Comparison of ENCODE assay signal across 8 cellular contexts in the genomic region with DNA sequence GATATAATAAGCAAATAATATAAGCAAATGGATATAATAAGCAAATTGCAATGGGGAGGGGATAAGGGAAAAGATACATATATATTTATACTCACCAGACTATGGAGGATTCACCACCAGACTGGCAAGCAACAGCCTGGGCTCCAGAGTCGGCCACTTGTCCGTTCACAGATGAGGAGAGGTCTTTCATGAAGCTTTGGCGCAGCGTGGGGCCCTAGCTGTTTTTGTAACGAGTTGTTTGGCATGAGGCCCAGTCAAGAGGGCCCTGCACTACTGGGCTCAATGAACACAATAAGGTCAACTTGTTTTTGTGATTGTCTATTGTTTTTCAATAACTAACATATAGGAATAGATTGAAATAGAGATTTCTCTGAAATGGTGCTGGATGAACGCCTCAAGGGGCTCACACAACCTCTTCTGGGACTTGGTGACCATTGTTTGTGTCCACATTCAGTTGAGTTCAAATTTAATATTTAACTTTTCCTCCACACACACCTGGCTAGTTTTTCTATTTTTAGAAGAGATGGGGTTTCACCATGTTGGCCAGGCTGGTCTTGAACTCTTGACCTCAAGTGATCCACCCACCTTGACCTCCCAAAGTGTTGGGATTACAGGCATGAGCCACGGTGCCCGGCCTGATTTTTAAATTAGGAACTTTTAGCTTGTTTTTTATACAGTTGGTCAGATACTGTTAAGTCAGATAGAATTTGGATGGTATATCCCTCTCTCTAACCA. TPM values are rescaled to one million over a fixed set of nuclear protein-coding genes. Genes with fewer than 3 reads are reported as not detected.
DNase-seq lines count a peak whose midpoint lies in the region; ATAC-seq, FAIRE-seq and TF ChIP-seq lines count a peak whose summit lies in the region.
"Not testable (repeated sequence)": the region's sequence is repeated elsewhere in the genome, so short reads cannot be mapped to it uniquely, and the experiment has no call there.

No MANE protein-coding gene starts in this region.

- H3K9me1 ChIP-seq in K562 (ENCODE audit: control insufficient read depth, insufficient read depth, low read length) = not testable (repeated sequence)

- H2AFZ ChIP-seq in K562 (ENCODE audit: low read depth, low read length) = not testable (repeated sequence)

- H3K27ac ChIP-seq in K562 (ENCODE audit: extremely low read depth, low read depth, low read length) = not testable (repeated sequence)
- H3K27ac ChIP-seq in cardiac muscle cell (peak overlapping the region; percentile 28), liver (ENCODE audit: low read depth in 1 of 2, low read length in 2 of 2) (peak overlapping the region; percentile 8 to 10)

- WGBS in K562 (ENCODE audit: insufficient coverage, low coverage, missing lambda C conversion rate) = 81% methylated on average over 8 of the region's 8 CpGs
- 38% methylated on average over 8 of the region's 8 CpGs for WGBS in liver

- not testable (repeated sequence) for H3K9me3 ChIP-seq in K562 (replicated peaks; ENCODE audit: control insufficient read depth, insufficient read depth, low read depth, low read length); cardiac muscle cell (ENCODE audit: low read depth); liver (ENCODE audit: control insufficient read depth in 4 of 4, low read length in 3 of 4)

- H3K36me3 ChIP-seq in K562 (ENCODE audit: control insufficient read depth, insufficient read depth, low read length) = peaks cover 15% of the 10 kb centered on the region; the same call in 1 of the 3 replicates
- not testable (repeated sequence) for H3K36me3 ChIP-seq in cardiac muscle cell; liver (ENCODE audit: control insufficient read depth in 4 of 4, insufficient read depth in 3 of 4, low read depth in 1 of 4, low read length in 3 of 4)

- not testable (repeated sequence) for H3K27me3 ChIP-seq in K562 (ENCODE audit: control insufficient read depth in 2 of 2, insufficient read depth in 2 of 2, low read length in 2 of 2); cardiac muscle cell; liver (ENCODE audit: control insufficient read depth in 4 of 4, insufficient read depth in 4 of 4, low read length in 3 of 4)

- CTCF ChIA-PET in K562 (lab: Yijun Ruan, JAX; ENCODE audit: low intra/inter-chr PET ratio) = not testable (repeated sequence)

- in situ Hi-C loops in K562 (cut with MboI) = not testable (repeated sequence)

- TF ChIP-seq CTCF in K562 (IDR thresholded peaks at IDR 0.05 in 2 of 3, conservative IDR thresholded peaks at IDR 0.05 in 1 of 3; ENCODE audit: insufficient read depth in 2 of 3, low read depth in 1 of 3, low read length in 3 of 3); cardiac muscle cell (IDR thresholded peaks at IDR 0.05; ENCODE audit: low read depth, low read length); liver (IDR thresholded peaks at IDR 0.05; ENCODE audit: low read depth, low read length, missing input control): not testable (repeated sequence)

- TF ChIP-seq EP300 in K562 (IDR thresholded peaks at IDR 0.05; ENCODE audit: low read length) = not testable (repeated sequence)

- intact Hi-C loops in K562 (cut with micrococcal nuclease) = not testable (repeated sequence)

- H3K4me3 ChIP-seq in K562; cardiac muscle cell; liver (ENCODE audit: low read depth in 1 of 3, low read length in 3 of 3): not testable (repeated sequence)

- DNase-seq in COLO668 (lab: John Stamatoyannopoulos, UW; ENCODE audit: unreplicated experiment) = peak; percentile 55
- DNase-seq in NCI-H1092 treated with DMSO at 0.1 percent for 48 hours (lab: John Stamatoyannopoulos, UW) = peak; percentile 10
- DNase-seq in NCI-H345 (lab: John Stamatoyannopoulos, UW) = peak; percentile 90
- peak; percentile 37 to 44 for DNase-seq in SHP77 (lab: John Stamatoyannopoulos, UW)
- not testable (repeated sequence) for DNase-seq in K562 (ENCODE audit: extremely low read depth in 1 of 4, low spot score in 3 of 4); cardiac muscle cell (ENCODE audit: low read depth in 1 of 2, low spot score in 1 of 2)
- DNase-seq in putamen (ENCODE audit: low spot score) = peak; percentile 50

- not testable (repeated sequence) for H3K4me2 ChIP-seq in K562 (ENCODE audit: insufficient read depth, low read length)

- not testable (repeated sequence) for ATAC-seq in K562

- TF ChIP-seq POLR2A in K562 (conservative IDR thresholded peaks at IDR 0.05) = not testable (repeated sequence)

- FAIRE-seq in K562 (lab: Jason Lieb, UNC) = not testable (repeated sequence)

- not testable (repeated sequence) for H4K20me1 ChIP-seq in K562 (replicated peaks; ENCODE audit: control insufficient read depth, insufficient read depth, low read length)

- H3K4me1 ChIP-seq in K562 (replicated peaks in 1 of 2; ENCODE audit: control insufficient read depth in 2 of 2, insufficient read depth in 2 of 2, low read length in 2 of 2) = peaks cover 8 to 12% of the 10 kb centered on the region in 2 experiments; a peak in 4 of 5 replicates
- peaks cover 25% of the 10 kb centered on the region for H3K4me1 ChIP-seq in cardiac muscle cell (ENCODE audit: low read depth)
- H3K4me1 ChIP-seq in liver (ENCODE audit: control insufficient read depth in 4 of 4, insufficient read depth in 4 of 4, low read length in 3 of 4) = peaks cover 10 to 22% (median 17%) of the 10 kb centered on the region in 4 donors

- H3K79me2 ChIP-seq in K562 (ENCODE audit: control insufficient read depth, insufficient read depth, low read length) = peaks cover 91% of the 10 kb centered on the region

- H3K9ac ChIP-seq in K562 (ENCODE audit: insufficient read depth in 1 of 2, low read depth in 2 of 2, low read length in 2 of 2); liver (ENCODE audit: low read depth in 1 of 2, low read length in 2 of 2): not testable (repeated sequence)

- POLR2A ChIA-PET in K562 (lab: Yijun Ruan, JAX) = interaction anchor here (0.6 to 1.9 kb wide), 6 partner anchors 9 to 155 kb away, joined by 3 to 8 read pairs (median 6); a partner anchor contains a TSS

- not testable (repeated sequence) for BruUV-seq in K562 (replicated peaks; lab: Mats Ljungman, UMichigan)

- not testable (repeated sequence) for TF ChIP-seq RAD21 in K562 (CRISPR knock-in tag; conservative IDR thresholded peaks at IDR 0.05 in 1 of 2, IDR thresholded peaks at IDR 0.05 in 1 of 2); liver (IDR thresholded peaks at IDR 0.05)

RNA-seq across cellular contexts. Expression of a gene that starts 21.9 kb away (rescaled TPM):
- total RNA-seq in K562 (2011; cell fraction: chromatin; rRNA removed; ENCODE audit: low replicate concordance) = 63.7 and 297 TPM in 2 replicates
- total RNA-seq in K562 (2011; cell fraction: nucleolus; rRNA removed) = 21.8 and 37.4 TPM in 2 replicates
- total RNA-seq in K562 (2011; cell fraction: nucleoplasm; rRNA removed) = 66.1 and 81.6 TPM in 2 replicates
- total RNA-seq in K562 (2014; rRNA removed) (28.5 and 29.2 TPM in 2 replicates), K562 (2014; rRNA removed; fragmentation: Illumina TruSeq; extraction: Trizol) (62.5 and 69.5 TPM in 2 replicates), K562 (2015; rRNA removed; fragmentation: Illumina TruSeq; extraction: Trizol) (58.9 and 63.5 TPM in 2 replicates), K562 (2021) (40.3 and 41.0 TPM in 2 replicates), cardiac muscle cell (31.8 and 53.1 TPM in 2 replicates), liver (10 to 100 TPM; 34.3 to 69.4 TPM)
- polyA plus RNA-seq in K562 (2011; rRNA removed) (26.8 and 40.4 TPM in 2 replicates), K562 (2014; fragmentation: Illumina TruSeq; extraction: Trizol) (34.4 and 43.1 TPM in 2 replicates), K562 (2014; fragmentation: Nextera tagmentation; extraction: Ambion mirVana) (10 to 100 TPM; 14.4 to 14.5 TPM), K562 (2014; rRNA removed) (20.6 and 20.7 TPM in 2 replicates), cardiac muscle cell (18.7 and 26.1 TPM in 2 replicates), liver (10 to 100 TPM in 1 of 2 donors, 1 to 10 TPM in 1; 8.5 to 22.5 TPM)
- polyA plus RNA-seq in K562 (2011; cell fraction: cytosol; rRNA removed) = 8.0 and 12.8 TPM in 2 replicates
- polyA plus RNA-seq in K562 (2011; cell fraction: nucleus; rRNA removed) = 23.0 and 27.8 TPM in 2 replicates
- polyA plus RNA-seq in K562 (2012) = 20.9 and 24.3 TPM in 2 replicates
- 124 and 136 TPM in 2 replicates for polyA minus RNA-seq in K562 (2011; rRNA and poly(A)+ RNA removed)
- 31.0 and 48.4 TPM in 2 replicates for polyA minus RNA-seq in K562 (2011; cell fraction: cytosol; rRNA and poly(A)+ RNA removed)
- 71.8 and 96.9 TPM in 2 replicates for polyA minus RNA-seq in K562 (2011; cell fraction: nucleus; rRNA and poly(A)+ RNA removed)

RNA-seq across cellular contexts. Expression of a gene that starts 24.4 kb away (rescaled TPM):
- total RNA-seq in K562 (2011; cell fraction: chromatin; rRNA removed; ENCODE audit: low replicate concordance) = 30.6 and 53.9 TPM in 2 replicates
- total RNA-seq in K562 (2011; cell fraction: nucleolus; rRNA removed) = 27.5 and 28.0 TPM in 2 replicates
- total RNA-seq in K562 (2011; cell fraction: nucleoplasm; rRNA removed) = 39.8 and 55.0 TPM in 2 replicates
- total RNA-seq in K562 (2014; rRNA removed) = 135 and 149 TPM in 2 replicates
- total RNA-seq in K562 (2014; rRNA removed; fragmentation: Illumina TruSeq; extraction: Trizol) = 224 and 259 TPM in 2 replicates
- 163 and 182 TPM in 2 replicates for total RNA-seq in K562 (2015; rRNA removed; fragmentation: Illumina TruSeq; extraction: Trizol)
- total RNA-seq in K562 (2021) = 177 and 193 TPM in 2 replicates
- polyA plus RNA-seq in K562 (2011; rRNA removed) = 141 and 191 TPM in 2 replicates
- polyA plus RNA-seq in K562 (2011; cell fraction: cytosol; rRNA removed) = 44.8 and 82.3 TPM in 2 replicates
- polyA plus RNA-seq in K562 (2011; cell fraction: nucleus; rRNA removed) = 36.1 and 39.1 TPM in 2 replicates
- 147 and 206 TPM in 2 replicates for polyA plus RNA-seq in K562 (2012)
- 202 and 235 TPM in 2 replicates for polyA plus RNA-seq in K562 (2014; fragmentation: Illumina TruSeq; extraction: Trizol)
- polyA plus RNA-seq in K562 (2014; fragmentation: Nextera tagmentation; extraction: Ambion mirVana) = 100 to 1,000 TPM; 366 to 471 TPM
- polyA plus RNA-seq in K562 (2014; rRNA removed) = 211 and 229 TPM in 2 replicates
- 99.5 and 107 TPM in 2 replicates for polyA minus RNA-seq in K562 (2011; rRNA and poly(A)+ RNA removed)
- polyA minus RNA-seq in K562 (2011; cell fraction: cytosol; rRNA and poly(A)+ RNA removed) = 33.9 and 37.9 TPM in 2 replicates
- 23.4 and 34.3 TPM in 2 replicates for polyA minus RNA-seq in K562 (2011; cell fraction: nucleus; rRNA and poly(A)+ RNA removed)
- total RNA-seq in cardiac muscle cell = 46.8 and 56.1 TPM in 2 replicates
- 124 and 156 TPM in 2 replicates for polyA plus RNA-seq in cardiac muscle cell
- 10 to 100 TPM; 15.4 to 25.7 TPM for total RNA-seq in liver
- 10 to 100 TPM; 19.9 to 35.6 TPM for polyA plus RNA-seq in liver

RNA-seq across cellular contexts. Expression of a gene that starts 50.5 kb away (rescaled TPM):
- 95.2 and 444 TPM in 2 replicates for total RNA-seq in K562 (2011; cell fraction: chromatin; rRNA removed; ENCODE audit: low replicate concordance)
- 63.0 and 70.9 TPM in 2 replicates for total RNA-seq in K562 (2011; cell fraction: nucleolus; rRNA removed)
- 94.0 and 126 TPM in 2 replicates for total RNA-seq in K562 (2011; cell fraction: nucleoplasm; rRNA removed)
- 377 and 430 TPM in 2 replicates for total RNA-seq in K562 (2014; rRNA removed)
- total RNA-seq in K562 (2014; rRNA removed; fragmentation: Illumina TruSeq; extraction: Trizol) = 515 and 616 TPM in 2 replicates
- total RNA-seq in K562 (2015; rRNA removed; fragmentation: Illumina TruSeq; extraction: Trizol) = 455 and 503 TPM in 2 replicates
- 317 TPM in 2 replicates for total RNA-seq in K562 (2021)
- polyA plus RNA-seq in K562 (2011; rRNA removed) = 261 and 430 TPM in 2 replicates
- polyA plus RNA-seq in K562 (2011; cell fraction: cytosol; rRNA removed) = 36.1 and 98.4 TPM in 2 replicates
- polyA plus RNA-seq in K562 (2011; cell fraction: nucleus; rRNA removed) = 109 and 175 TPM in 2 replicates
- 211 and 383 TPM in 2 replicates for polyA plus RNA-seq in K562 (2012)
- polyA plus RNA-seq in K562 (2014; fragmentation: Illumina TruSeq; extraction: Trizol) = 466 and 619 TPM in 2 replicates
- polyA plus RNA-seq in K562 (2014; fragmentation: Nextera tagmentation; extraction: Ambion mirVana) = 100 to 1,000 TPM; 631 to 849 TPM
- polyA plus RNA-seq in K562 (2014; rRNA removed) = 618 and 712 TPM in 2 replicates
- polyA minus RNA-seq in K562 (2011; rRNA and poly(A)+ RNA removed) = 148 TPM in 2 replicates
- polyA minus RNA-seq in K562 (2011; cell fraction: cytosol; rRNA and poly(A)+ RNA removed) = 52.5 and 59.3 TPM in 2 replicates
- polyA minus RNA-seq in K562 (2011; cell fraction: nucleus; rRNA and poly(A)+ RNA removed) = 82.3 and 152 TPM in 2 replicates
- 64.1 and 90.7 TPM in 2 replicates for total RNA-seq in cardiac muscle cell
- polyA plus RNA-seq in cardiac muscle cell = 235 and 260 TPM in 2 replicates
- total RNA-seq in liver = 10 to 100 TPM; 35.1 to 49.2 TPM
- polyA plus RNA-seq in liver = 10 to 100 TPM; 29.9 to 61.4 TPM
